In genomic region chr13:108624108-108624507, GRCh38 we compare ENCODE assay signal across 24 cellular contexts. TPM values are rescaled to one million over a fixed set of nuclear protein-coding genes. Genes with fewer than 3 reads are reported as not detected.
"Had no signal": no experiment of that assay in that cellular context is flagged by ENCODE, and none has a peak within 500 bp of the region (broad histone marks: within the 10 kb centered on the region; RNA-seq: fewer than 3 reads in every experiment).

No MANE protein-coding gene starts in this region.

- H3K4me2 ChIP-seq: hepatocyte had no signal

- H3K27ac ChIP-seq: coronary artery, dorsolateral prefrontal cortex, esophagus muscularis mucosa, foreskin keratinocyte, gastroesophageal sphincter, heart left ventricle, hepatocyte, left lung, lower lobe of right lung had no signal

- ATAC-seq: foreskin keratinocyte; gastroesophageal sphincter; heart left ventricle; left cardiac atrium; left lung; left ventricle myocardium superior; lower lobe of right lung; naive thymus-derived CD4-positive, alpha-beta T cell had no signal

- H3K4me1 ChIP-seq: esophagus muscularis mucosa, foreskin keratinocyte, gastroesophageal sphincter, left lung, lower lobe of right lung had no signal

- H3K9me3 Mint-ChIP-seq: mesothelial cell of epicardium had no signal

- H3K27me3 ChIP-seq: esophagus muscularis mucosa, foreskin keratinocyte, heart left ventricle, left lung had no signal

- H3K4me3 Mint-ChIP-seq: mesothelial cell of epicardium; naive thymus-derived CD4-positive, alpha-beta T cell had no signal

- H3K9me3 ChIP-seq: lower lobe of right lung had no signal

- H3K36me3 Mint-ChIP-seq: mesothelial cell of epicardium had no signal

- H3K79me2 ChIP-seq: hepatocyte had no signal

- H3K4me3 ChIP-seq: coronary artery, dorsolateral prefrontal cortex, esophagus muscularis mucosa, gastroesophageal sphincter, heart left ventricle, hepatocyte, left lung, lower lobe of right lung had no signal

- DNase-seq: dermis blood vessel endothelial cell; dorsolateral prefrontal cortex; effector CD4-positive, alpha-beta T cell; effector memory CD4-positive, alpha-beta T cell; foreskin keratinocyte; heart left ventricle; hypothalamus; left cardiac atrium; left lung; left ventricle myocardium superior; lower lobe of right lung; mesenchymal stem cell; naive thymus-derived CD4-positive, alpha-beta T cell had no signal

- H2AFZ ChIP-seq: hepatocyte had no signal

- H3K4me1 Mint-ChIP-seq: mesothelial cell of epicardium; naive thymus-derived CD4-positive, alpha-beta T cell had no signal

- H3K36me3 ChIP-seq: esophagus muscularis mucosa, gastroesophageal sphincter, heart left ventricle, left lung, lower lobe of right lung had no signal

- H3K27ac Mint-ChIP-seq: mesothelial cell of epicardium; naive thymus-derived CD4-positive, alpha-beta T cell had no signal

- FAIRE-seq: colon, endothelial cell of umbilical vein, frontal cortex, islet of Langerhans, keratinocyte had no signal

RNA-seq across cellular contexts. Expression of gene MYO16, which starts 5.3 kb away (rescaled TPM):
- total RNA-seq: dermis blood vessel endothelial cell, lung microvascular endothelial cell had no signal
- polyA plus RNA-seq: naive thymus-derived CD4-positive, alpha-beta T cell had no signal
